Comparison of ENCODE assay signal across 35 cellular contexts in the genomic region with DNA sequence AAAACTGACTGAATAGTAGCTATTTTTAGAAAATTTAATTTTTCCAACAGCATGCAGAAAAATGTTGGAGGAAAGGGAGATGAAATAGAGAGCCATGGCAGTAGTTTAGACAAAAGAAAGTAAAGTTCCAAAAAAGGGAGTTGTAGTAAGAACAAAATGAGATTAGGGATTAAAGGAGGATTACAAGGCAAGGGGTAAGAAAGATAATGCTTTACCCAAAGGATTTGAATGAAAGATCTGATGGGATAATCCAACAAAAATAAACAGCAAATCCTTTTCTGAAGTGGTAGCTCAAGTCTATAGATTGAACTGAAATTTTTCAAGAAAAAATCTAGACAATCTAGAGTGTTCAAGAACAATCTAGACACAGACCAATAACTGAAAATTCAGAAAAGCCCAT.
"Had no signal": no experiment of that assay in that cellular context is flagged by ENCODE, and none has a peak within 500 bp of the region (broad histone marks: within the 10 kb centered on the region; RNA-seq: fewer than 3 reads in every experiment).

No MANE protein-coding gene starts in this region.

- H3K27ac Mint-ChIP-seq: activated B cell treated with CpG ODN at 0.5 μM for 24 hours; activated CD4-positive, alpha-beta memory T cell treated with anti-CD3 and anti-CD28 coated beads for 36 hours; activated CD4-positive, alpha-beta T cell treated with anti-CD3 and anti-CD28 coated beads, Interleukin-2, amount 10 ng/mL, durations not matched to agents 24 days and 14 days; activated CD8-positive, alpha-beta T cell treated with anti-CD3 and anti-CD28 coated beads for 36 hours; activated naive CD4-positive, alpha-beta T cell treated with anti-CD3 and anti-CD28 coated beads for 36 hours; activated naive CD4-positive, alpha-beta T cell treated with anti-CD3 and anti-CD28 coated beads, Interleukin-2, amount 50 U/mL, for 72 hours; activated naive CD8-positive, alpha-beta T cell treated with anti-CD3 and anti-CD28 coated beads for 36 hours; activated T-cell treated with anti-CD3 and anti-CD28 coated beads, Interleukin-2, amount 50 U/mL, for 72 hours; activated T-helper 1 cell treated with anti-CD3 and anti-CD28 coated beads, Interleukin-12 subunit alpha, Interleukin-12 subunit beta, Interleukin-2, Interleukin-4 antibody, amounts not matched to agents 30 ng/mL and 10 ng/mL and 1 ng/mL, durations not matched to agents 14 hours and 24 hours and 36 hours; activated T-helper 17 cell treated with anti-CD3 and anti-CD28 coated beads, Interleukin-2, amount 50 U/mL, for 72 hours; T-helper 1 cell treated with Interleukin-12 subunit alpha and Interleukin-12 subunit beta and Interleukin-4 antibody, amounts not matched to agents 30 μg/mL and 1 μg/mL, for 36 hours; T-helper 2 cell treated with Interferon-gamma antibody and Interleukin-4, amounts not matched to agents 5 μg/mL and 100 μg/mL, for 36 hours had no signal

- H3K9me3 ChIP-seq: adrenal gland, body of pancreas, breast epithelium had no signal

- H3K4me3 Mint-ChIP-seq: activated B cell treated with CpG ODN at 0.5 μM for 24 hours; activated CD4-positive, alpha-beta memory T cell treated with anti-CD3 and anti-CD28 coated beads for 36 hours; activated CD4-positive, alpha-beta T cell treated with anti-CD3 and anti-CD28 coated beads, Interleukin-2, amount 10 ng/mL, durations not matched to agents 24 days and 14 days; activated CD8-positive, alpha-beta T cell treated with anti-CD3 and anti-CD28 coated beads for 36 hours; activated naive CD4-positive, alpha-beta T cell treated with anti-CD3 and anti-CD28 coated beads for 36 hours; activated naive CD8-positive, alpha-beta T cell treated with anti-CD3 and anti-CD28 coated beads for 36 hours; activated T-cell treated with anti-CD3 and anti-CD28 coated beads, Interleukin-2, amount 50 U/mL, for 4 hours; activated T-cell treated with anti-CD3 and anti-CD28 coated beads, Interleukin-2, amount 50 U/mL, for 72 hours; activated T-helper 1 cell treated with anti-CD3 and anti-CD28 coated beads, Interleukin-12 subunit alpha, Interleukin-12 subunit beta, Interleukin-2, Interleukin-4 antibody, amounts not matched to agents 30 ng/mL and 10 ng/mL and 1 ng/mL, durations not matched to agents 14 hours and 24 hours and 36 hours; activated T-helper 17 cell treated with anti-CD3 and anti-CD28 coated beads, Interleukin-2, amount 50 U/mL, for 72 hours; T-helper 1 cell treated with Interleukin-12 subunit alpha and Interleukin-12 subunit beta and Interleukin-4 antibody, amounts not matched to agents 30 μg/mL and 1 μg/mL, for 36 hours; T-helper 2 cell treated with Interferon-gamma antibody and Interleukin-4, amounts not matched to agents 5 μg/mL and 100 μg/mL, for 36 hours had no signal

- H3K4me1 ChIP-seq: adrenal gland, body of pancreas, breast epithelium had no signal

- H3K27me3 Mint-ChIP-seq: activated B cell treated with CpG ODN at 0.5 μM for 24 hours; activated CD4-positive, alpha-beta memory T cell treated with anti-CD3 and anti-CD28 coated beads for 36 hours; activated CD4-positive, alpha-beta T cell treated with anti-CD3 and anti-CD28 coated beads, Interleukin-2, amount 10 ng/mL, durations not matched to agents 24 days and 14 days; activated CD8-positive, alpha-beta T cell treated with anti-CD3 and anti-CD28 coated beads for 36 hours; activated naive CD8-positive, alpha-beta T cell treated with anti-CD3 and anti-CD28 coated beads for 36 hours; activated T-helper 17 cell treated with anti-CD3 and anti-CD28 coated beads, Interleukin-2, amount 50 U/mL, for 72 hours had no signal

- H3K4me1 Mint-ChIP-seq: activated B cell treated with CpG ODN at 0.5 μM for 24 hours; activated CD4-positive, alpha-beta T cell treated with anti-CD3 and anti-CD28 coated beads, Interleukin-2, amount 10 ng/mL, durations not matched to agents 24 days and 14 days; activated naive CD8-positive, alpha-beta T cell treated with anti-CD3 and anti-CD28 coated beads for 36 hours; activated T-helper 17 cell treated with anti-CD3 and anti-CD28 coated beads, Interleukin-2, amount 50 U/mL, for 72 hours had no signal

- H3K27ac ChIP-seq: adrenal gland, body of pancreas, brain microvascular endothelial cell, breast epithelium, VCaP had no signal

- H3K36me3 ChIP-seq: adrenal gland, brain microvascular endothelial cell, breast epithelium had no signal

- DNase-seq: activated B cell treated with CpG ODN at 0.5 μM for 24 hours; activated CD4-positive, alpha-beta memory T cell treated with anti-CD3 and anti-CD28 coated beads for 36 hours; activated CD4-positive, alpha-beta T cell treated with anti-CD3 and anti-CD28 coated beads for 4 hours; activated CD4-positive, alpha-beta T cell treated with anti-CD3 and anti-CD28 coated beads, Interleukin-2, amount 10 ng/mL, durations not matched to agents 24 days and 14 days; activated CD4-positive, alpha-beta T cell treated with anti-CD3 and anti-CD28 coated beads, Interleukin-2, amount 50 U/mL, for 1 hour; activated CD4-positive, alpha-beta T cell treated with anti-CD3 and anti-CD28 coated beads, Interleukin-2, amount 50 U/mL, for 4 hours; activated CD4-positive, CD25-positive, alpha-beta regulatory T cell treated with anti-CD3 and anti-CD28 coated beads, Interleukin-2, amount 50 U/mL, for 72 hours; activated CD8-positive, alpha-beta memory T cell treated with anti-CD3 and anti-CD28 coated beads, Interleukin-2, amount 50 U/mL, for 4 hours; activated CD8-positive, alpha-beta T cell treated with anti-CD3 and anti-CD28 coated beads for 36 hours; activated effector memory CD4-positive, alpha-beta T cell treated with anti-CD3 and anti-CD28 coated beads, Interleukin-2, amount 50 U/mL, for 16 hours; activated gamma-delta T cell treated with Interleukin-2 at 50 U/mL for 16 hours; activated naive CD4-positive, alpha-beta T cell; activated naive CD4-positive, alpha-beta T cell treated with anti-CD3 and anti-CD28 coated beads for 36 hours; activated naive CD4-positive, alpha-beta T cell treated with anti-CD3 and anti-CD28 coated beads, Interleukin-2, amount 50 U/mL, for 16 hours; activated naive CD8-positive, alpha-beta T cell treated with anti-CD3 and anti-CD28 coated beads for 36 hours; activated T-cell treated with anti-CD3 and anti-CD28 coated beads for 4 hours; activated T-cell treated with anti-CD3 and anti-CD28 coated beads, Interleukin-2, amount 50 U/mL, for 1 hour; activated T-cell treated with anti-CD3 and anti-CD28 coated beads, Interleukin-2, amount 50 U/mL, for 4 hours; activated T-cell treated with anti-CD3 and anti-CD28 coated beads, Interleukin-2, amount 50 U/mL, for 72 hours; adrenal gland; amniotic stem cell; aorta; body of pancreas; brain microvascular endothelial cell; central memory CD4-positive, alpha-beta T cell; T-helper 1 cell; T-helper 2 cell; T-helper 9 cell had no signal

- H3K4me3 ChIP-seq: adrenal gland, body of pancreas, breast epithelium had no signal

- H3K36me3 Mint-ChIP-seq: activated CD4-positive, alpha-beta memory T cell treated with anti-CD3 and anti-CD28 coated beads for 36 hours; activated naive CD4-positive, alpha-beta T cell treated with anti-CD3 and anti-CD28 coated beads, Interleukin-2, amount 50 U/mL, for 72 hours; activated naive CD8-positive, alpha-beta T cell treated with anti-CD3 and anti-CD28 coated beads for 36 hours had no signal

- H3K27me3 ChIP-seq: adrenal gland, body of pancreas, brain microvascular endothelial cell, breast epithelium had no signal
